Comparison of ENCODE assay signal across 15 cellular contexts in genomic region chr4:42573249-42573648, GRCh38.
A peak's percentile ranks its signal among the peaks of the same experiment; 100 is the strongest.
DNase-seq lines count a peak whose midpoint lies in the region; ATAC-seq lines count a peak whose summit lies in the region.
"Had no signal": no experiment of that assay in that cellular context is flagged by ENCODE, and none has a peak within 500 bp of the region (broad histone marks: within the 10 kb centered on the region; RNA-seq: fewer than 3 reads in every experiment).

No MANE protein-coding gene starts in this region.

- no peak overlapping the region for H3K4me3 ChIP-seq in CD8-positive, alpha-beta memory T cell (ENCODE audit: low read length)
- H3K4me3 ChIP-seq: BLaER1 had no signal

- H3K27ac Mint-ChIP-seq in activated T-cell treated with anti-CD3 and anti-CD28 coated beads, Interleukin-2, amount 50 U/mL, for 24 hours: peak overlapping the region; percentile 65
- peak overlapping the region in 5 of 8 donors; percentile 30 to 84 (median 58) for H3K27ac Mint-ChIP-seq in CD8-positive, alpha-beta memory T cell
- H3K27ac Mint-ChIP-seq in memory B cell: peak overlapping the region; percentile 6
- H3K27ac Mint-ChIP-seq: H9, IgD-negative memory B cell had no signal

- H3K36me3 ChIP-seq in CD8-positive, alpha-beta memory T cell (ENCODE audit: insufficient read depth, low read length): no peaks in the 10 kb centered on the region

- peaks cover 59% of the 10 kb centered on the region for H3K36me3 Mint-ChIP-seq in activated T-cell treated with anti-CD3 and anti-CD28 coated beads, Interleukin-2, amount 50 U/mL, for 24 hours (ENCODE audit: low read depth)
- peaks cover 8% of the 10 kb centered on the region for H3K36me3 Mint-ChIP-seq in activated T-cell treated with anti-CD3 and anti-CD28 coated beads, Interleukin-2, amount 50 U/mL, for 4 hours (ENCODE audit: insufficient read depth)
- peaks cover 0 to 48% (median 13%) of the 10 kb centered on the region in 3 donors for H3K36me3 Mint-ChIP-seq in CD8-positive, alpha-beta memory T cell
- H3K36me3 Mint-ChIP-seq in memory B cell: peaks cover 11% of the 10 kb centered on the region

- no peaks in the 10 kb centered on the region for H3K9me3 Mint-ChIP-seq in activated T-cell treated with anti-CD3 and anti-CD28 coated beads, Interleukin-2, amount 50 U/mL, for 24 hours
- H3K9me3 Mint-ChIP-seq in activated T-cell treated with anti-CD3 and anti-CD28 coated beads, Interleukin-2, amount 50 U/mL, for 4 hours: no peaks in the 10 kb centered on the region
- no peaks in the 10 kb centered on the region for H3K9me3 Mint-ChIP-seq in CD8-positive, alpha-beta memory T cell
- H3K9me3 Mint-ChIP-seq in memory B cell: no peaks in the 10 kb centered on the region
- H3K9me3 Mint-ChIP-seq: H9, IgD-negative memory B cell had no signal

- H3K4me3 Mint-ChIP-seq in activated T-cell treated with anti-CD3 and anti-CD28 coated beads, Interleukin-2, amount 50 U/mL, for 24 hours: no peak overlapping the region
- H3K4me3 Mint-ChIP-seq in activated T-cell treated with anti-CD3 and anti-CD28 coated beads, Interleukin-2, amount 50 U/mL, for 4 hours: no peak overlapping the region
- H3K4me3 Mint-ChIP-seq in CD8-positive, alpha-beta memory T cell: no peak overlapping the region
- no peak overlapping the region for H3K4me3 Mint-ChIP-seq in memory B cell
- H3K4me3 Mint-ChIP-seq: H9, IgD-negative memory B cell had no signal

- peaks cover 4% of the 10 kb centered on the region for H3K4me1 Mint-ChIP-seq in activated T-cell treated with anti-CD3 and anti-CD28 coated beads, Interleukin-2, amount 50 U/mL, for 24 hours (ENCODE audit: low read depth)
- H3K4me1 Mint-ChIP-seq in activated T-cell treated with anti-CD3 and anti-CD28 coated beads, Interleukin-2, amount 50 U/mL, for 4 hours (ENCODE audit: low read depth): no peaks in the 10 kb centered on the region
- peaks cover 0 to 7% (median 3%) of the 10 kb centered on the region in 3 donors for H3K4me1 Mint-ChIP-seq in CD8-positive, alpha-beta memory T cell
- H3K4me1 Mint-ChIP-seq in memory B cell: peaks cover 3% of the 10 kb centered on the region
- H3K4me1 Mint-ChIP-seq: H9 had no signal

- no peaks in the 10 kb centered on the region for H3K9me3 ChIP-seq in CD8-positive, alpha-beta memory T cell (ENCODE audit: low read length)
- H3K9me3 ChIP-seq: BLaER1 had no signal

- no peaks in the 10 kb centered on the region for H3K4me1 ChIP-seq in CD8-positive, alpha-beta memory T cell (ENCODE audit: insufficient read depth, low read length)
- H3K4me1 ChIP-seq: BLaER1 had no signal

- DNase-seq in activated T-cell treated with anti-CD3 and anti-CD28 coated beads, Interleukin-2, amount 50 U/mL, for 24 hours: no peak
- no peak for DNase-seq in activated T-cell treated with anti-CD3 and anti-CD28 coated beads, Interleukin-2, amount 50 U/mL, for 4 hours
- DNase-seq in CD8-positive, alpha-beta memory T cell: no peak
- DNase-seq in memory B cell (ENCODE audit: low spot score in 2 of 2) (no peak), substantia nigra (lab: John Stamatoyannopoulos, UW) (no peak), UCSD-AML1 (lab: John Stamatoyannopoulos, UW; ENCODE audit: unreplicated experiment) (no peak), GF-D8 (lab: John Stamatoyannopoulos, UW) (no peak)
- DNase-seq: DMS153, DMS79 treated with DMSO at 0.1 percent for 48 hours, EL, GOT3, H9 had no signal

- ATAC-seq in activated T-cell treated with anti-CD3 and anti-CD28 coated beads, Interleukin-2, amount 50 U/mL, for 4 hours: no peak
- no peak for ATAC-seq in memory B cell (ENCODE audit: low read depth)

- no peaks in the 10 kb centered on the region for H3K27me3 ChIP-seq in CD8-positive, alpha-beta memory T cell (ENCODE audit: insufficient read depth, low read length, poor library complexity, severe bottlenecking)
- H3K27me3 ChIP-seq: BLaER1 had no signal

- CTCF ChIA-PET in CD8-positive, alpha-beta memory T cell (lab: Charles Lee): interaction anchor here (1.5 kb wide), 1 partner anchor 83 kb away, joined by 3 read pairs; the partner anchor contains the start of gene ATP8A1

- POLR2A ChIA-PET in CD8-positive, alpha-beta memory T cell (lab: Charles Lee): no interaction called here

- H3K27me3 Mint-ChIP-seq in activated T-cell treated with anti-CD3 and anti-CD28 coated beads, Interleukin-2, amount 50 U/mL, for 24 hours: no peaks in the 10 kb centered on the region
- H3K27me3 Mint-ChIP-seq in activated T-cell treated with anti-CD3 and anti-CD28 coated beads, Interleukin-2, amount 50 U/mL, for 4 hours (ENCODE audit: low read depth): no peaks in the 10 kb centered on the region
- no peaks in the 10 kb centered on the region for H3K27me3 Mint-ChIP-seq in CD8-positive, alpha-beta memory T cell
- no peaks in the 10 kb centered on the region for H3K27me3 Mint-ChIP-seq in memory B cell
- H3K27me3 Mint-ChIP-seq: IgD-negative memory B cell had no signal

- H3K27ac ChIP-seq in CD8-positive, alpha-beta memory T cell (ENCODE audit: low read depth, low read length): no peak overlapping the region
- H3K27ac ChIP-seq in substantia nigra (ENCODE audit: low read depth, low read length, poor library complexity, severe bottlenecking): peak overlapping the region; percentile 49
- H3K27ac ChIP-seq: 22Rv1, BLaER1 had no signal

Comparison
In these comparisons a context has a peak if more than half of its experiments do, and no peak if none do; other contexts are left out.
1. H3K27ac Mint-ChIP-seq: peak in every context shown above with its lines; median percentile 65 in activated T-cell treated with anti-CD3 and anti-CD28 coated beads, Interleukin-2, amount 50 U/mL, for 24 hours; 58 in CD8-positive, alpha-beta memory T cell; 6 in memory B cell.